In the genomic region with DNA sequence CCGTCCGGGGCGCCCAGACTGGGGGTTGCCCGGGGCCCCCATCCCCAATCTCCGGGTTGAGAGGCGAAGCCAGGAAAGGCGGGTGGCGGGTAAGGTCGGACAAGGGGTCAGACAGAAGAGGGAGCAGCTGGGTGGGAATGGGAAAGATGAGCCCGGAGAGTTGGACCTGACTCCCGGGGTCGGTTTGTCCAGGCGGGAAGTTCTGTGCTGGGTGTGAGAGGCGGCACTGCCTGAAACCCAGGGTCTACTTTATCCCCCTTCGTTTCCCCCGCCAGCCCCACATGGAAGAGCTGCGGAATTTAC, we compare ENCODE assay signal across 9 cellular contexts. TPM values are rescaled to one million over a fixed set of nuclear protein-coding genes. Genes with fewer than 3 reads are reported as not detected.
A peak's percentile ranks its signal among the peaks of the same experiment; 100 is the strongest.
DNase-seq lines count a peak whose midpoint lies in the region; ATAC-seq and TF ChIP-seq lines count a peak whose summit lies in the region.
"Had no signal": no experiment of that assay in that cellular context is flagged by ENCODE, and none has a peak within 500 bp of the region (broad histone marks: within the 10 kb centered on the region; RNA-seq: fewer than 3 reads in every experiment).

No MANE protein-coding gene starts in this region.

- H3K27ac ChIP-seq in adipose tissue (ENCODE audit: low read depth, low read length) (peak overlapping the region; percentile 33), left lung (peak overlapping the region; percentile 96 to 98), thyroid gland (peak overlapping the region; percentile 88 to 98 (median 92))

- no peaks in the 10 kb centered on the region for H3K36me3 Mint-ChIP-seq in activated CD8-positive, alpha-beta memory T cell treated with anti-CD3 and anti-CD28 coated beads, Interleukin-2, amount 10 ng/mL, durations not matched to agents 7 days and 5 days

- H3K36me3 ChIP-seq in left lung: peaks cover 0 to 25% of the 10 kb centered on the region in 2 donors
- peaks cover 8 to 9% of the 10 kb centered on the region in 2 donors for H3K36me3 ChIP-seq in thyroid gland

- DNase-seq in activated CD8-positive, alpha-beta memory T cell treated with anti-CD3 and anti-CD28 coated beads, Interleukin-2, amount 10 ng/mL, durations not matched to agents 7 days and 5 days: no peak
- no peak for DNase-seq in activated CD8-positive, alpha-beta memory T cell treated with anti-CD3 and anti-CD28 coated beads, Interleukin-2, amount 50 U/mL, for 4 hours
- DNase-seq in left lung (no peak), thyroid gland (no peak), SIG-M5 (lab: John Stamatoyannopoulos, UW) (no peak), HEK293T (ENCODE audit: extremely low spot score) (no peak)
- DNase-seq: DMS79 had no signal

- peaks cover 34% of the 10 kb centered on the region for H3K4me1 Mint-ChIP-seq in activated CD8-positive, alpha-beta memory T cell treated with anti-CD3 and anti-CD28 coated beads, Interleukin-2, amount 10 ng/mL, durations not matched to agents 7 days and 5 days

- H3K4me3 ChIP-seq in left lung: peak overlapping the region; percentile 86 to 93
- H3K4me3 ChIP-seq in thyroid gland (replicated peaks in 1 of 3): peak overlapping the region; percentile 58 to 89 (median 78)

- no peaks in the 10 kb centered on the region for H3K9me3 Mint-ChIP-seq in activated CD8-positive, alpha-beta memory T cell treated with anti-CD3 and anti-CD28 coated beads, Interleukin-2, amount 10 ng/mL, durations not matched to agents 7 days and 5 days (ENCODE audit: low read depth)

- H3K27ac Mint-ChIP-seq in activated CD8-positive, alpha-beta memory T cell treated with anti-CD3 and anti-CD28 coated beads, Interleukin-2, amount 10 ng/mL, durations not matched to agents 7 days and 5 days: peak overlapping the region; percentile 66

- POLR2A ChIA-PET in HEK293T (lab: Yijun Ruan, JAX): interaction anchor here (0.9 to 4.3 kb wide), 7 partner anchors 17 to 32 kb away, joined by 3 to 38 read pairs (median 8); partner anchors contain the start of genes ABCB8, AGAP3 and FASTK

- H3K4me3 Mint-ChIP-seq in activated CD8-positive, alpha-beta memory T cell treated with anti-CD3 and anti-CD28 coated beads, Interleukin-2, amount 10 ng/mL, durations not matched to agents 7 days and 5 days: peak overlapping the region; percentile 91

- intact Hi-C loops in left lung (cut with DNase I): no loop called here
- intact Hi-C loops in thyroid gland (cut with DNase I): no loop called here

- no peak for ATAC-seq in activated CD8-positive, alpha-beta memory T cell treated with anti-CD3 and anti-CD28 coated beads, Interleukin-2, amount 10 ng/mL, durations not matched to agents 7 days and 5 days
- ATAC-seq in left lung (no peak), HG02588 (IDR thresholded peaks at IDR 0.05; ENCODE audit: unreplicated experiment) (no peak)

- 1 to 6% (median 4%) methylated on average over 16 to 17 of the region's 17 CpGs for WGBS in adipose tissue, 3 donors
- WGBS in thyroid gland, 2 donors: 2 to 3% methylated on average over 12 to 14 of the region's 17 CpGs

- CTCF ChIA-PET in activated CD8-positive, alpha-beta memory T cell treated with anti-CD3 and anti-CD28 coated beads, Interleukin-2, amount 10 ng/mL, durations not matched to agents 7 days and 5 days (lab: Charles Lee): interaction anchor here (0.7 to 1.3 kb wide), 12 partner anchors 9 to 116 kb away, joined by 3 to 7 read pairs (median 3); partner anchors contain the start of genes ABCB8, AGAP3 and FASTK
- CTCF ChIA-PET in HEK293T (lab: Yijun Ruan, JAX): interaction anchor here (1.2 to 1.7 kb wide), 2 partner anchors 42 to 52 kb away, joined by 4 read pairs; no protein-coding TSS in a partner anchor

- TF ChIP-seq CTCF in left lung (IDR thresholded peaks at IDR 0.05) (no peak), thyroid gland (IDR thresholded peaks at IDR 0.05) (no peak)

- H3K27me3 Mint-ChIP-seq in activated CD8-positive, alpha-beta memory T cell treated with anti-CD3 and anti-CD28 coated beads, Interleukin-2, amount 10 ng/mL, durations not matched to agents 7 days and 5 days: no peaks in the 10 kb centered on the region

- peaks cover 33 to 55% of the 10 kb centered on the region in 2 donors for H3K4me1 ChIP-seq in left lung
- H3K4me1 ChIP-seq in thyroid gland: peaks cover 35 to 46% of the 10 kb centered on the region in 2 donors

- H3K27me3 ChIP-seq in left lung (no peaks in the 10 kb centered on the region), thyroid gland (no peaks in the 10 kb centered on the region)

- H3K9me3 ChIP-seq in left lung (no peaks in the 10 kb centered on the region), thyroid gland (no peaks in the 10 kb centered on the region)

- no peak for TF ChIP-seq POLR2A in thyroid gland (IDR thresholded peaks at IDR 0.05)

TF ChIP-seq in HEK293T, 16 proteins besides CTCF, POLR2A, EP300 and RAD21:
- TF ChIP-seq NFRKB (IDR thresholded peaks at IDR 0.05): no peak
- TF ChIP-seq PKNOX1 (IDR thresholded peaks at IDR 0.05): no peak

RNA-seq across cellular contexts. Expression of gene SLC4A2, which starts 0.7 kb away (rescaled TPM):
- total RNA-seq in activated CD8-positive, alpha-beta memory T cell treated with anti-CD3 and anti-CD28 coated beads, Interleukin-2, amount 10 ng/mL, durations not matched to agents 7 days and 5 days: 100 to 1,000 TPM; 114 to 121 TPM
- 10 to 100 TPM; 63.7 to 73.3 (median 64.8) TPM for polyA plus RNA-seq in adipose tissue
- total RNA-seq in left lung (100 to 1,000 TPM; 191 to 205 TPM), thyroid gland (100 to 1,000 TPM in 1 of 4 donors, 10 to 100 TPM in 3; 48.5 to 109 (median 69.0) TPM)

RNA-seq across cellular contexts. Expression of gene CDK5, which starts 2.4 kb away (rescaled TPM):
- 10 to 100 TPM; 18.1 to 24.4 TPM for total RNA-seq in activated CD8-positive, alpha-beta memory T cell treated with anti-CD3 and anti-CD28 coated beads, Interleukin-2, amount 10 ng/mL, durations not matched to agents 7 days and 5 days
- polyA plus RNA-seq in adipose tissue: 1 to 10 TPM; 5.9 to 9.1 (median 7.8) TPM
- total RNA-seq in left lung (10 to 100 TPM; 15.6 to 17.1 TPM), thyroid gland (10 to 100 TPM in 2 of 4 donors, 1 to 10 TPM in 2; 5.3 to 17.4 (median 9.6) TPM)

RNA-seq across cellular contexts. Expression of gene ASIC3, which starts 11.7 kb away (rescaled TPM):
- total RNA-seq in activated CD8-positive, alpha-beta memory T cell treated with anti-CD3 and anti-CD28 coated beads, Interleukin-2, amount 10 ng/mL, durations not matched to agents 7 days and 5 days: 1 to 10 TPM; 3.9 to 5.3 TPM
- polyA plus RNA-seq in adipose tissue: 1 to 10 TPM; 1.3 to 7.6 (median 2.8) TPM
- 1 to 10 TPM; 2.7 to 3.5 TPM for total RNA-seq in left lung
- 1 to 10 TPM in 3 of 4 donors, not detected in 1; 1.2 to 2.6 (median 1.5) TPM for total RNA-seq in thyroid gland

RNA-seq across cellular contexts. Expression of gene FASTK, which starts 20.5 kb away (rescaled TPM):
- total RNA-seq in activated CD8-positive, alpha-beta memory T cell treated with anti-CD3 and anti-CD28 coated beads, Interleukin-2, amount 10 ng/mL, durations not matched to agents 7 days and 5 days: 10 to 100 TPM; 77.7 to 79.5 TPM
- 100 to 1,000 TPM in 1 of 3 donors, 10 to 100 TPM in 2; 53.0 to 104 (median 91.8) TPM for polyA plus RNA-seq in adipose tissue
- total RNA-seq in left lung: 10 to 100 TPM; 63.5 to 65.7 TPM
- 100 to 1,000 TPM in 1 of 4 donors, 10 to 100 TPM in 3; 71.8 to 114 (median 78.8) TPM for total RNA-seq in thyroid gland

RNA-seq across cellular contexts. Expression of gene TMUB1, which starts 23.2 kb away (rescaled TPM):
- 10 to 100 TPM; 83.1 to 85.7 TPM for total RNA-seq in activated CD8-positive, alpha-beta memory T cell treated with anti-CD3 and anti-CD28 coated beads, Interleukin-2, amount 10 ng/mL, durations not matched to agents 7 days and 5 days
- polyA plus RNA-seq in adipose tissue: 10 to 100 TPM; 33.3 to 56.8 (median 44.0) TPM
- 10 to 100 TPM; 39.6 to 49.1 TPM for total RNA-seq in left lung
- 10 to 100 TPM; 33.7 to 78.7 (median 44.2) TPM for total RNA-seq in thyroid gland

Comparison
In these comparisons a context has a peak if more than half of its experiments do, and no peak if none do; other contexts are left out.
1. H3K27ac ChIP-seq: peak in every context shown above with its lines; median percentile 97 in left lung; 92 in thyroid gland; 33 in adipose tissue.